In genomic region chr1:229091721-229092136, GRCh38 we compare ENCODE assay signal across 22 cellular contexts.
DNase-seq lines count a peak whose midpoint lies in the region; ATAC-seq and TF ChIP-seq lines count a peak whose summit lies in the region.
"Had no signal": no experiment of that assay in that cellular context is flagged by ENCODE, and none has a peak within 500 bp of the region (broad histone marks: within the 10 kb centered on the region; RNA-seq: fewer than 3 reads in every experiment).

No MANE protein-coding gene starts in this region.

- TF ChIP-seq CTCF in thyroid gland (IDR thresholded peaks at IDR 0.05) (no peak), A673 (conservative IDR thresholded peaks at IDR 0.05; ENCODE audit: low read depth, low read length) (no peak)

- H3K27ac ChIP-seq in iPS-20b (ENCODE audit: low read length), result peak overlapping the region; percentile 0
- peak overlapping the region; percentile 62 to 98 (median 93) for H3K27ac ChIP-seq in thyroid gland
- H3K27ac ChIP-seq in A673 (ENCODE audit: low read depth, low read length, poor library complexity, severe bottlenecking), result no peak overlapping the region
- H3K27ac ChIP-seq: 22Rv1, WERI-Rb-1 had no signal

- POLR2A ChIA-PET in A673 (lab: Charles Lee; ENCODE audit: low non-redundant PET), result no interaction called here

- CTCF ChIA-PET in A673 (lab: Charles Lee), result no interaction called here
- CTCF ChIA-PET in activated naive CD4-positive, alpha-beta T cell treated with anti-CD3 and anti-CD28 coated beads, Interleukin-2, amount 10 ng/mL, durations not matched to agents 7 days and 5 days (lab: Charles Lee), result interaction anchor here (0.9 kb wide), 1 partner anchor 356 kb away, joined by 3 read pairs; the partner anchor contains the start of gene RHOU

- peak in 1 of 2 donors; percentile 35 for TF ChIP-seq POLR2A in thyroid gland (IDR thresholded peaks at IDR 0.05)

- DNase-seq in NCI-H2107 treated with DMSO at 0.1 percent for 48 hours (lab: John Stamatoyannopoulos, UW; ENCODE audit: unreplicated experiment), result peak; percentile 55
- DNase-seq in NCI-H2107 (lab: John Stamatoyannopoulos, UW), result no peak
- peak; percentile 27 for DNase-seq in NCI-H69 (lab: John Stamatoyannopoulos, UW)
- DNase-seq in thyroid gland, result peak; percentile 72 to 77
- DNase-seq in A673 (ENCODE audit: low spot score), result no peak
- no peak for DNase-seq in activated naive CD4-positive, alpha-beta T cell treated with anti-CD3 and anti-CD28 coated beads, Interleukin-2, amount 10 ng/mL, durations not matched to agents 7 days and 5 days
- DNase-seq: activated CD4-positive, alpha-beta T cell treated with anti-CD3 and anti-CD28 coated beads, Interleukin-2, amount 50 U/mL, for 48 hours; activated naive CD8-positive, alpha-beta T cell treated with anti-CD3 and anti-CD28 coated beads for 36 hours; activated T-cell treated with anti-CD3 and anti-CD28 coated beads, Interleukin-2, amount 50 U/mL, for 4 hours; BE2C; Calu3; erythroblast; left ventricle myocardium superior; NCI-H1694 treated with DMSO at 0.1 percent for 48 hours; NCI-H524; SIG-M5; stimulated activated CD4-positive, alpha-beta T cell treated with anti-CD3 and anti-CD28 coated beads, Interleukin-1b, Interleukin-23, amount 100 ng/mL, for 48 hours; T-helper 2 cell; WERI-Rb-1 had no signal

- BruUV-seq in A673 (replicated peaks; lab: Mats Ljungman, UMichigan), result no TSS peak

- peaks cover 11% of the 10 kb centered on the region for H3K4me1 Mint-ChIP-seq in activated naive CD4-positive, alpha-beta T cell treated with anti-CD3 and anti-CD28 coated beads, Interleukin-2, amount 10 ng/mL, durations not matched to agents 7 days and 5 days

- intact Hi-C loops in thyroid gland (cut with DNase I) (no loop called here), A673 (cut with micrococcal nuclease; ENCODE audit: unreplicated experiment) (no loop called here)

- peaks cover 9% of the 10 kb centered on the region; the same call in 1 of the 2 replicates for H3K9me3 ChIP-seq in iPS-20b (ENCODE audit: insufficient read depth, low read depth, low read length)
- H3K9me3 ChIP-seq in thyroid gland, result no peaks in the 10 kb centered on the region
- H3K9me3 ChIP-seq in A673 (ENCODE audit: low read depth, low read length, poor library complexity, severe bottlenecking), result no peaks in the 10 kb centered on the region
- H3K9me3 ChIP-seq: BE2C had no signal

- H3K4me3 Mint-ChIP-seq in activated naive CD4-positive, alpha-beta T cell treated with anti-CD3 and anti-CD28 coated beads, Interleukin-2, amount 10 ng/mL, durations not matched to agents 7 days and 5 days, result no peak overlapping the region
- H3K4me3 Mint-ChIP-seq: activated naive CD8-positive, alpha-beta T cell treated with anti-CD3 and anti-CD28 coated beads for 36 hours; activated T-cell treated with anti-CD3 and anti-CD28 coated beads, Interleukin-2, amount 50 U/mL, for 4 hours had no signal

- H3K9ac ChIP-seq in iPS-20b (ENCODE audit: low read depth, low read length), result peak overlapping the region; percentile 23

- 46 to 50% methylated on average over 7 of the region's 7 CpGs for WGBS in thyroid gland, 2 donors

- peak overlapping the region; percentile 39; the same call in 1 of the 2 replicates for H3K4me3 ChIP-seq in iPS-20b (ENCODE audit: low read length)
- no peak overlapping the region for H3K4me3 ChIP-seq in thyroid gland (replicated peaks in 1 of 3)
- no peak overlapping the region for H3K4me3 ChIP-seq in A673 (ENCODE audit: low read depth, low read length, poor library complexity, severe bottlenecking)

- no peak overlapping the region for H3K27ac Mint-ChIP-seq in activated naive CD4-positive, alpha-beta T cell treated with anti-CD3 and anti-CD28 coated beads, Interleukin-2, amount 10 ng/mL, durations not matched to agents 7 days and 5 days
- H3K27ac Mint-ChIP-seq: activated naive CD8-positive, alpha-beta T cell treated with anti-CD3 and anti-CD28 coated beads for 36 hours had no signal

- ATAC-seq in HG03442 (IDR thresholded peaks at IDR 0.05; ENCODE audit: unreplicated experiment), result no peak
- ATAC-seq: activated T-cell treated with anti-CD3 and anti-CD28 coated beads, Interleukin-2, amount 50 U/mL, for 4 hours; left ventricle myocardium superior had no signal

- H3K9me3 Mint-ChIP-seq in activated naive CD4-positive, alpha-beta T cell treated with anti-CD3 and anti-CD28 coated beads, Interleukin-2, amount 10 ng/mL, durations not matched to agents 7 days and 5 days, result no peaks in the 10 kb centered on the region
- H3K9me3 Mint-ChIP-seq: activated naive CD8-positive, alpha-beta T cell treated with anti-CD3 and anti-CD28 coated beads for 36 hours; activated T-cell treated with anti-CD3 and anti-CD28 coated beads, Interleukin-2, amount 50 U/mL, for 4 hours had no signal

- H3K27me3 ChIP-seq in iPS-20b (ENCODE audit: insufficient read depth, low read length) (no peaks in the 10 kb centered on the region), thyroid gland (no peaks in the 10 kb centered on the region), A673 (replicated peaks; ENCODE audit: insufficient read depth, low read depth, low read length, poor library complexity) (no peaks in the 10 kb centered on the region)
- H3K27me3 ChIP-seq: BE2C had no signal

- no peaks in the 10 kb centered on the region for H3K36me3 ChIP-seq in iPS-20b (ENCODE audit: insufficient read depth, low read depth, low read length)
- H3K36me3 ChIP-seq in thyroid gland, result no peaks in the 10 kb centered on the region
- no peaks in the 10 kb centered on the region for H3K36me3 ChIP-seq in A673 (ENCODE audit: insufficient read depth, low read length, poor library complexity, severe bottlenecking)
- H3K36me3 ChIP-seq: BE2C, WERI-Rb-1 had no signal

- H3K27me3 Mint-ChIP-seq in activated naive CD4-positive, alpha-beta T cell treated with anti-CD3 and anti-CD28 coated beads, Interleukin-2, amount 10 ng/mL, durations not matched to agents 7 days and 5 days, result peaks cover 46% of the 10 kb centered on the region
- H3K27me3 Mint-ChIP-seq: activated naive CD8-positive, alpha-beta T cell treated with anti-CD3 and anti-CD28 coated beads for 36 hours had no signal

- peaks cover 31% of the 10 kb centered on the region for H3K4me1 ChIP-seq in iPS-20b (ENCODE audit: insufficient read depth, low read length)
- H3K4me1 ChIP-seq in thyroid gland, result peaks cover 49 to 63% of the 10 kb centered on the region in 2 donors
- peaks cover 7% of the 10 kb centered on the region for H3K4me1 ChIP-seq in A673 (ENCODE audit: insufficient read depth, low read length, poor library complexity, severe bottlenecking)

- H3K36me3 Mint-ChIP-seq in activated naive CD4-positive, alpha-beta T cell treated with anti-CD3 and anti-CD28 coated beads, Interleukin-2, amount 10 ng/mL, durations not matched to agents 7 days and 5 days, result no peaks in the 10 kb centered on the region
- H3K36me3 Mint-ChIP-seq: activated naive CD8-positive, alpha-beta T cell treated with anti-CD3 and anti-CD28 coated beads for 36 hours had no signal

Comparison
In these comparisons a context has a peak if more than half of its experiments do, and no peak if none do; other contexts are left out.
1. DNase-seq: peak in NCI-H2107 treated with DMSO at 0.1 percent for 48 hours (single experiment), NCI-H69 (single experiment) and thyroid gland (2 of 2); none in NCI-H2107 (single experiment), A673 (single experiment) and activated naive CD4-positive, alpha-beta T cell treated with anti-CD3 and anti-CD28 coated beads, Interleukin-2, amount 10 ng/mL, durations not matched to agents 7 days and 5 days (single experiment).